In the genomic region with DNA sequence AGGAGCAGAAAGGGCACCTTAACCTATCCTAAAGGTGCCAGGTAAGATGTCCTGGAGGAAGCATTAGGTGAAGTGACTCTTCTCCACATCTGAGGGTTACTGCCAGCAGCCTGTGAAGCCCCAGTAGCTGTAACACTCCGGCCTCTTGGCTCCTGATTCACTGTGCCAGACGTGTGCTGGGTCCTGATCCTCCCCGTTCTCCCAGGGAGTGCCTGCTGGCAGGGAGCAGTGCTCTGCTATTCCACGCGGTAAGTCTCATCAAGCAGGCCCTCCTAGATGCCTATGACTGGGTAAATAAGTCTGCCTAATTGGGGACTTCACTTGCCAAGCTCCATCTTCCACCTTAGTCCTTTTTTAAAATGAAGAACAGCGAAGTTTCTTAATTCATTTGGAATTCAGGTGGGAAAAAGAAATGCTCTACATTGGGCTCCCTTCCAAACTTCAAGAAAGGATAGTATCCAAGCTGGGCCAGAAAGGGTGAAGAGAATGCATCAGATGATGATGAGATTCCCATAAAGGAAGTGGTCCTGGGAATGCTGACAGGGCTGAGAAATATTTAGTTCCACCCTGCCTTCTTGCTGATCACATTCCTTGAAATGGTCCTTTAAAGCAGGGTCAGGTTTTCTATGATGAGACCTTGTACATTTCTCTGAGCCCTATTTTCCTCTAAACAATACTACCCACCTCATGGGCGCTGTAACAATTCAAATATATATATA, we compare ENCODE assay signal across 1 cellular context.
A peak's percentile ranks its signal among the peaks of the same experiment; 100 is the strongest.
TF ChIP-seq lines count a peak whose summit lies in the region.

No MANE protein-coding gene starts in this region.

TF ChIP-seq in SK-N-SH, 30 proteins besides CTCF, POLR2A, EP300 and RAD21 (continued from another document):
- TF ChIP-seq, protein P1, sequence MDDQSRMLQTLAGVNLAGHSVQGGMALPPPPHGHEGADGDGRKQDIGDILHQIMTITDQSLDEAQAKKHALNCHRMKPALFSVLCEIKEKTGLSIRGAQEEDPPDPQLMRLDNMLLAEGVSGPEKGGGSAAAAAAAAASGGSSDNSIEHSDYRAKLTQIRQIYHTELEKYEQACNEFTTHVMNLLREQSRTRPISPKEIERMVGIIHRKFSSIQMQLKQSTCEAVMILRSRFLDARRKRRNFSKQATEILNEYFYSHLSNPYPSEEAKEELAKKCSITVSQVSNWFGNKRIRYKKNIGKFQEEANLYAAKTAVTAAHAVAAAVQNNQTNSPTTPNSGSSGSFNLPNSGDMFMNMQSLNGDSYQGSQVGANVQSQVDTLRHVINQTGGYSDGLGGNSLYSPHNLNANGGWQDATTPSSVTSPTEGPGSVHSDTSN (IDR thresholded peaks at IDR 0.05): 0 out of 2 replicates have a peak, but pooled peaks have one; percentile 26
- TF ChIP-seq, protein P2, sequence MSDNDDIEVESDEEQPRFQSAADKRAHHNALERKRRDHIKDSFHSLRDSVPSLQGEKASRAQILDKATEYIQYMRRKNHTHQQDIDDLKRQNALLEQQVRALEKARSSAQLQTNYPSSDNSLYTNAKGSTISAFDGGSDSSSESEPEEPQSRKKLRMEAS (IDR thresholded peaks at IDR 0.05; ENCODE audit: low read depth): 0 out of 2 replicates have a peak, but pooled peaks have one; percentile 18
- TF ChIP-seq MXI1 (IDR thresholded peaks at IDR 0.05; ENCODE audit: low read depth, low read length) (no peak), FOXM1 (IDR thresholded peaks at IDR 0.05; ENCODE audit: low read depth) (no peak), GABPA (IDR thresholded peaks at IDR 0.05; ENCODE audit: low read depth) (no peak), TCF12 (IDR thresholded peaks at IDR 0.05) (peak; percentile 17), GATA2 (CRISPR knock-in tag; IDR thresholded peaks at IDR 0.05) (no peak), TAF1 (IDR thresholded peaks at IDR 0.05; ENCODE audit: borderline replicate concordance, low read depth, low read length) (no peak), TEAD4 (IDR thresholded peaks at IDR 0.05; ENCODE audit: borderline replicate concordance, insufficient read depth) (no peak), YY1 (IDR thresholded peaks at IDR 0.05; ENCODE audit: low read depth) (no peak), JUND (IDR thresholded peaks at IDR 0.05) (0 out of 2 replicates have a peak, but pooled peaks have one; percentile 19)
- TF ChIP-seq, protein P3, sequence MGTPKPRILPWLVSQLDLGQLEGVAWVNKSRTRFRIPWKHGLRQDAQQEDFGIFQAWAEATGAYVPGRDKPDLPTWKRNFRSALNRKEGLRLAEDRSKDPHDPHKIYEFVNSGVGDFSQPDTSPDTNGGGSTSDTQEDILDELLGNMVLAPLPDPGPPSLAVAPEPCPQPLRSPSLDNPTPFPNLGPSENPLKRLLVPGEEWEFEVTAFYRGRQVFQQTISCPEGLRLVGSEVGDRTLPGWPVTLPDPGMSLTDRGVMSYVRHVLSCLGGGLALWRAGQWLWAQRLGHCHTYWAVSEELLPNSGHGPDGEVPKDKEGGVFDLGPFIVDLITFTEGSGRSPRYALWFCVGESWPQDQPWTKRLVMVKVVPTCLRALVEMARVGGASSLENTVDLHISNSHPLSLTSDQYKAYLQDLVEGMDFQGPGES (IDR thresholded peaks at IDR 0.05; ENCODE audit: low read depth, low read length): no peak
- TF ChIP-seq, protein P4, sequence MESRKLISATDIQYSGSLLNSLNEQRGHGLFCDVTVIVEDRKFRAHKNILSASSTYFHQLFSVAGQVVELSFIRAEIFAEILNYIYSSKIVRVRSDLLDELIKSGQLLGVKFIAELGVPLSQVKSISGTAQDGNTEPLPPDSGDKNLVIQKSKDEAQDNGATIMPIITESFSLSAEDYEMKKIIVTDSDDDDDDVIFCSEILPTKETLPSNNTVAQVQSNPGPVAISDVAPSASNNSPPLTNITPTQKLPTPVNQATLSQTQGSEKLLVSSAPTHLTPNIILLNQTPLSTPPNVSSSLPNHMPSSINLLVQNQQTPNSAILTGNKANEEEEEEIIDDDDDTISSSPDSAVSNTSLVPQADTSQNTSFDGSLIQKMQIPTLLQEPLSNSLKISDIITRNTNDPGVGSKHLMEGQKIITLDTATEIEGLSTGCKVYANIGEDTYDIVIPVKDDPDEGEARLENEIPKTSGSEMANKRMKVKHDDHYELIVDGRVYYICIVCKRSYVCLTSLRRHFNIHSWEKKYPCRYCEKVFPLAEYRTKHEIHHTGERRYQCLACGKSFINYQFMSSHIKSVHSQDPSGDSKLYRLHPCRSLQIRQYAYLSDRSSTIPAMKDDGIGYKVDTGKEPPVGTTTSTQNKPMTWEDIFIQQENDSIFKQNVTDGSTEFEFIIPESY (IDR thresholded peaks at IDR 0.05; ENCODE audit: borderline replicate concordance, low read depth): no peak
- TF ChIP-seq, protein P5, sequence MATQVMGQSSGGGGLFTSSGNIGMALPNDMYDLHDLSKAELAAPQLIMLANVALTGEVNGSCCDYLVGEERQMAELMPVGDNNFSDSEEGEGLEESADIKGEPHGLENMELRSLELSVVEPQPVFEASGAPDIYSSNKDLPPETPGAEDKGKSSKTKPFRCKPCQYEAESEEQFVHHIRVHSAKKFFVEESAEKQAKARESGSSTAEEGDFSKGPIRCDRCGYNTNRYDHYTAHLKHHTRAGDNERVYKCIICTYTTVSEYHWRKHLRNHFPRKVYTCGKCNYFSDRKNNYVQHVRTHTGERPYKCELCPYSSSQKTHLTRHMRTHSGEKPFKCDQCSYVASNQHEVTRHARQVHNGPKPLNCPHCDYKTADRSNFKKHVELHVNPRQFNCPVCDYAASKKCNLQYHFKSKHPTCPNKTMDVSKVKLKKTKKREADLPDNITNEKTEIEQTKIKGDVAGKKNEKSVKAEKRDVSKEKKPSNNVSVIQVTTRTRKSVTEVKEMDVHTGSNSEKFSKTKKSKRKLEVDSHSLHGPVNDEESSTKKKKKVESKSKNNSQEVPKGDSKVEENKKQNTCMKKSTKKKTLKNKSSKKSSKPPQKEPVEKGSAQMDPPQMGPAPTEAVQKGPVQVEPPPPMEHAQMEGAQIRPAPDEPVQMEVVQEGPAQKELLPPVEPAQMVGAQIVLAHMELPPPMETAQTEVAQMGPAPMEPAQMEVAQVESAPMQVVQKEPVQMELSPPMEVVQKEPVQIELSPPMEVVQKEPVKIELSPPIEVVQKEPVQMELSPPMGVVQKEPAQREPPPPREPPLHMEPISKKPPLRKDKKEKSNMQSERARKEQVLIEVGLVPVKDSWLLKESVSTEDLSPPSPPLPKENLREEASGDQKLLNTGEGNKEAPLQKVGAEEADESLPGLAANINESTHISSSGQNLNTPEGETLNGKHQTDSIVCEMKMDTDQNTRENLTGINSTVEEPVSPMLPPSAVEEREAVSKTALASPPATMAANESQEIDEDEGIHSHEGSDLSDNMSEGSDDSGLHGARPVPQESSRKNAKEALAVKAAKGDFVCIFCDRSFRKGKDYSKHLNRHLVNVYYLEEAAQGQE (IDR thresholded peaks at IDR 0.05; ENCODE audit: low read depth, low read length): no peak
